Comparison of ENCODE assay signal across 11 cellular contexts in genomic region chr9:34744295-34745221, GRCh38. TPM values are rescaled to one million over a fixed set of nuclear protein-coding genes. Genes with fewer than 3 reads are reported as not detected.
A peak's percentile ranks its signal among the peaks of the same experiment; 100 is the strongest.
DNase-seq lines count a peak whose midpoint lies in the region; ATAC-seq and TF ChIP-seq lines count a peak whose summit lies in the region.
"Had no signal": no experiment of that assay in that cellular context is flagged by ENCODE, and none has a peak within 500 bp of the region (broad histone marks: within the 10 kb centered on the region; RNA-seq: fewer than 3 reads in every experiment).

No MANE protein-coding gene starts in this region.

- H3K36me3 ChIP-seq in neural progenitor cell = no peaks in the 10 kb centered on the region

- H3K4me2 ChIP-seq in neural progenitor cell = no peak overlapping the region

- H3K27ac Mint-ChIP-seq in neural progenitor cell = no peak overlapping the region

- DNase-seq in DMS53 treated with DMSO at 0.1 percent for 48 hours (lab: John Stamatoyannopoulos, UW; ENCODE audit: unreplicated experiment) (peak; percentile 79), NCI-H2196 (lab: John Stamatoyannopoulos, UW; ENCODE audit: unreplicated experiment) (peak; percentile 70), epithelial cell of esophagus (ENCODE audit: low read depth) (peak; percentile 99), neural progenitor cell (ENCODE audit: low spot score) (peak; percentile 34), superior temporal gyrus (ENCODE audit: extremely low spot score) (no peak)
- no peak for DNase-seq in activated T-cell treated with anti-CD3 and anti-CD28 coated beads, Interleukin-2, amount 50 U/mL, for 48 hours
- DNase-seq: activated naive CD4-positive, alpha-beta T cell treated with anti-CD3 and anti-CD28 coated beads, Interleukin-2, amount 50 U/mL, for 16 hours; occipital lobe had no signal

- H4K20me1 ChIP-seq in neural progenitor cell (ENCODE audit: low read depth) = no peaks in the 10 kb centered on the region

- H3K9me3 ChIP-seq in neural progenitor cell (ENCODE audit: low read depth) = no peaks in the 10 kb centered on the region

- H3K4me3 ChIP-seq in epithelial cell of esophagus (ENCODE audit: low read length) (no peak overlapping the region), neural progenitor cell (no peak overlapping the region)

- TF ChIP-seq CTCF in epithelial cell of esophagus (IDR thresholded peaks at IDR 0.05; ENCODE audit: insufficient read depth, low read depth, low read length, missing control alignments) = no peak
- TF ChIP-seq CTCF in neural progenitor cell (IDR thresholded peaks at IDR 0.05) = no peak

- H3F3A ChIP-seq in neural progenitor cell (ENCODE audit: low read depth) = no peaks in the 10 kb centered on the region

- H3K36me3 Mint-ChIP-seq in neural progenitor cell = no peaks in the 10 kb centered on the region

- H3K79me2 ChIP-seq in neural progenitor cell (ENCODE audit: low read depth) = no peaks in the 10 kb centered on the region

- no peak overlapping the region for H2AFZ ChIP-seq in neural progenitor cell (replicated peaks)

- H3K9ac ChIP-seq in neural progenitor cell = no peak overlapping the region

- no peak overlapping the region for H3K4me3 Mint-ChIP-seq in neural progenitor cell

- ATAC-seq in GM21423 (IDR thresholded peaks at IDR 0.05; ENCODE audit: unreplicated experiment) (no peak), GM18511 (IDR thresholded peaks at IDR 0.05; ENCODE audit: unreplicated experiment) (no peak)

- H3K27me3 ChIP-seq in neural progenitor cell = no peaks in the 10 kb centered on the region

- H3K4me1 ChIP-seq in neural progenitor cell = no peaks in the 10 kb centered on the region

- H3K27me3 Mint-ChIP-seq in neural progenitor cell (ENCODE audit: insufficient read depth, low read depth) = no peaks in the 10 kb centered on the region

- no peaks in the 10 kb centered on the region for H3K4me1 Mint-ChIP-seq in neural progenitor cell

- H3K9me3 Mint-ChIP-seq in neural progenitor cell = peaks cover 2% of the 10 kb centered on the region

- no peak overlapping the region for H3K27ac ChIP-seq in neural progenitor cell

RNA-seq across cellular contexts. Expression of gene CCL21, which starts 34.6 kb away (rescaled TPM):
- total RNA-seq in neural progenitor cell (ENCODE audit: low replicate concordance) = not detected in 2 replicates
- total RNA-seq: occipital lobe had no signal

RNA-seq across cellular contexts. Expression of gene CCL19, which starts 53.5 kb away (rescaled TPM):
- total RNA-seq in neural progenitor cell (ENCODE audit: low replicate concordance) = not detected in 2 replicates
- total RNA-seq: glomerular endothelial cell, occipital lobe had no signal

Comparison
In these comparisons a context has a peak if more than half of its experiments do, and no peak if none do; other contexts are left out.
1. DNase-seq: peak in DMS53 treated with DMSO at 0.1 percent for 48 hours (single experiment), NCI-H2196 (single experiment), epithelial cell of esophagus (single experiment) and neural progenitor cell (single experiment); none in superior temporal gyrus (single experiment) and activated T-cell treated with anti-CD3 and anti-CD28 coated beads, Interleukin-2, amount 50 U/mL, for 48 hours (0 of 2).